8 cellular contexts compared by ENCODE assay signal in genomic region chr3:185824467-185825378, GRCh38. TPM values are rescaled to one million over a fixed set of nuclear protein-coding genes. Genes with fewer than 3 reads are reported as not detected.
A peak's percentile ranks its signal among the peaks of the same experiment; 100 is the strongest.
DNase-seq lines count a peak whose midpoint lies in the region; ATAC-seq and TF ChIP-seq lines count a peak whose summit lies in the region.

IGF2BP2 (minus strand) TSS chr3:185825042; CDS start chr3:185824960, 82 bp downstream.

- no peak within 1 kb of the TSS for H3K27ac ChIP-seq in OCI-LY7 (ENCODE audit: low read depth, low read length, poor library complexity, severe bottlenecking)
- peak within 1 kb of the TSS; percentile 97 for H3K27ac ChIP-seq in neural progenitor cell

- peak within 1 kb of the TSS; percentile 99 for H3K9ac ChIP-seq in neural progenitor cell

- POLR2A ChIA-PET in OCI-LY7 (lab: Charles Lee) = no interaction called here

- H3K27ac Mint-ChIP-seq in neural progenitor cell (peak within 1 kb of the TSS; percentile 99), type B pancreatic cell (peak within 1 kb of the TSS; percentile 97)

- peaks cover 6% of the 10 kb centered on the region for H3K9me3 Mint-ChIP-seq in neural progenitor cell
- H3K9me3 Mint-ChIP-seq in type B pancreatic cell = no peaks in the 10 kb centered on the region

- no peak within 1 kb of the TSS for H2AFZ ChIP-seq in OCI-LY7 (ENCODE audit: low read length)
- peak within 1 kb of the TSS; percentile 28 for H2AFZ ChIP-seq in neural progenitor cell (replicated peaks)

- intact Hi-C loops in OCI-LY7 (cut with micrococcal nuclease; ENCODE audit: unreplicated experiment) = no loop called here

- peaks cover 3% of the 10 kb centered on the region for H3K27me3 Mint-ChIP-seq in neural progenitor cell (ENCODE audit: insufficient read depth, low read depth)
- H3K27me3 Mint-ChIP-seq in type B pancreatic cell = no peaks in the 10 kb centered on the region

- H3K79me2 ChIP-seq in OCI-LY7 (ENCODE audit: insufficient read depth, low read depth, low read length) (no peaks in the 10 kb centered on the region), neural progenitor cell (ENCODE audit: low read depth) (peaks cover 92% of the 10 kb centered on the region)

- H3K36me3 Mint-ChIP-seq in neural progenitor cell (peaks cover 26% of the 10 kb centered on the region), type B pancreatic cell (peaks cover 17% of the 10 kb centered on the region)

- H3K4me1 Mint-ChIP-seq in neural progenitor cell (peaks cover 38% of the 10 kb centered on the region), type B pancreatic cell (ENCODE audit: unreplicated experiment) (peaks cover 30% of the 10 kb centered on the region)

- H4K20me1 ChIP-seq in OCI-LY7 (ENCODE audit: insufficient read depth, low read length) (no peaks in the 10 kb centered on the region), neural progenitor cell (ENCODE audit: low read depth) (peaks cover 43% of the 10 kb centered on the region)

- peak within 1 kb of the TSS; percentile 98 for H3K4me3 Mint-ChIP-seq in neural progenitor cell
- peak within 1 kb of the TSS; percentile 96 for H3K4me3 Mint-ChIP-seq in type B pancreatic cell

- TF ChIP-seq CTCF in OCI-LY7 (conservative IDR thresholded peaks at IDR 0.05; ENCODE audit: low read length) = no peak
- peak; percentile 7 for TF ChIP-seq CTCF in fibroblast of villous mesenchyme (IDR thresholded peaks at IDR 0.05; ENCODE audit: insufficient read depth, low read depth, low read length)
- peak; percentile 35 for TF ChIP-seq CTCF in neural progenitor cell (IDR thresholded peaks at IDR 0.05)
- peak; percentile 39 for TF ChIP-seq CTCF in type B pancreatic cell (conservative IDR thresholded peaks at IDR 0.05)

- no peaks in the 10 kb centered on the region for H3K9me3 ChIP-seq in OCI-LY7 (ENCODE audit: low read length)
- no peaks in the 10 kb centered on the region for H3K9me3 ChIP-seq in neural progenitor cell (ENCODE audit: low read depth)

- no peaks in the 10 kb centered on the region for H3K36me3 ChIP-seq in OCI-LY7 (ENCODE audit: insufficient read depth, low read length)
- H3K36me3 ChIP-seq in neural progenitor cell = peaks cover 14% of the 10 kb centered on the region

- CTCF ChIA-PET in OCI-LY7 (lab: Charles Lee; ENCODE audit: unreplicated experiment) = no interaction called here

- H3K4me3 ChIP-seq in OCI-LY7 (ENCODE audit: low read depth, low read length, poor library complexity, severe bottlenecking) (peak within 1 kb of the TSS; percentile 59), fibroblast of villous mesenchyme (ENCODE audit: low read depth, low read length) (peak within 1 kb of the TSS; percentile 82), neural progenitor cell (peak within 1 kb of the TSS; percentile 94)

- no TSS peak for BruUV-seq in OCI-LY7 (replicated peaks; lab: Mats Ljungman, UMichigan)

- no peaks in the 10 kb centered on the region for H3K27me3 ChIP-seq in neural progenitor cell

- H3K9me2 ChIP-seq in OCI-LY7 (ENCODE audit: insufficient read depth, low read length) = no peaks in the 10 kb centered on the region

- peak; percentile 16 for DNase-seq in NCI-H2171 (lab: John Stamatoyannopoulos, UW)
- DNase-seq in NCI-H2171 treated with DMSO at 0.1 percent for 48 hours (lab: John Stamatoyannopoulos, UW) = no peak
- peak; percentile 45 for DNase-seq in OCI-LY7 (ENCODE audit: low spot score)
- peak; percentile 79 for DNase-seq in activated effector memory CD4-positive, alpha-beta T cell treated with anti-CD3 and anti-CD28 coated beads, Interleukin-2, amount 50 U/mL, for 16 hours
- peak; percentile 87 for DNase-seq in fibroblast of villous mesenchyme (ENCODE audit: low read depth)
- DNase-seq in neural progenitor cell (ENCODE audit: low spot score) = peak; percentile 96
- peak; percentile 92 for DNase-seq in type B pancreatic cell (ENCODE audit: extremely low spot score, unreplicated experiment)

- peak; percentile 73 for ATAC-seq in HG02973 (IDR thresholded peaks at IDR 0.05; ENCODE audit: unreplicated experiment)

- H3K4me1 ChIP-seq in OCI-LY7 (ENCODE audit: insufficient read depth, low read length, poor library complexity, severe bottlenecking) = no peaks in the 10 kb centered on the region
- peaks cover 33% of the 10 kb centered on the region for H3K4me1 ChIP-seq in neural progenitor cell

- H3F3A ChIP-seq in neural progenitor cell (ENCODE audit: low read depth) = peaks cover 13% of the 10 kb centered on the region

- peak within 1 kb of the TSS; percentile 66 for H3K4me2 ChIP-seq in OCI-LY7 (ENCODE audit: low read length)
- H3K4me2 ChIP-seq in neural progenitor cell = peak within 1 kb of the TSS; percentile 95

RNA-seq across cellular contexts. Expression of gene IGF2BP2, which starts in this region (rescaled TPM):
- 0.28 TPM in 1 of 2 replicates, not detected in the other for total RNA-seq in OCI-LY7 (2014; rRNA removed; shearing (Covaris generic))
- not detected in 2 replicates for total RNA-seq in OCI-LY7 (2022)
- total RNA-seq in fibroblast of villous mesenchyme = 62.5 and 67.8 TPM in 2 replicates
- 147 and 152 TPM in 2 replicates for total RNA-seq in neural progenitor cell (ENCODE audit: low replicate concordance)
- 101 and 140 TPM in 2 replicates for total RNA-seq in type B pancreatic cell (ENCODE audit: low replicate concordance)

Comparison
In these comparisons a context has a peak if more than half of its experiments do, and no peak if none do; other contexts are left out.
1. RNA of gene IGF2BP2 (total RNA-seq): 147 to 152 TPM in neural progenitor cell, 101 to 140 TPM in type B pancreatic cell and 62.5 to 67.8 TPM in fibroblast of villous mesenchyme; 0.28 TPM in OCI-LY7; every median in the first group is over 10 times any median in the second.
2. Peak in DNase-seq, H3K4me3 ChIP-seq and H3K4me2 ChIP-seq in OCI-LY7; RNA of the gene not detected or under 1 TPM.
3. Peak in every context shown above with its lines, with median percentiles within 50 percentile points of each other: H3K4me3 ChIP-seq.